ENCODE assay signal across 1 cellular context in the genomic region with DNA sequence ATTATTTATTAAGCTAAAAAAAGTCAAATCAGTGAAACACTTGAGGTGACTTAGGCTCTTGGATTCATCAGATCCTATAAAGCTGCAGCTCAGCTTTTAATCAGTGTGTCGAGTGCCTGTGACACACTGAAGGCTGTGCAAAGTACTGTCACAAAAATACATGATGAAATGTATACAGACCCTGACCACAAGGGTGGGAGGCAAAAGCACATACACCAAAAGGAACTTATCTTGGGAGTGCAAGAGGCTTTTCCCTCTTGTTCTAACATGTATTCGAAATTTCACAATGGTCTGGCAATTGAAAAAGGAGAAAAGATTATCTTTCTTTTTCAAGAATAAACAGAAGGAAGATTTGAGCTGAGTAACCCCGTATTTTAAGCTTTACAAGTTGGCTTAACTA.
TF ChIP-seq lines count a peak whose summit lies in the region.

No MANE protein-coding gene starts in this region.

TF ChIP-seq in K562, 482 proteins besides CTCF, POLR2A, EP300 and RAD21 (continued from another document and continues in another):
- TF ChIP-seq, protein P1, sequence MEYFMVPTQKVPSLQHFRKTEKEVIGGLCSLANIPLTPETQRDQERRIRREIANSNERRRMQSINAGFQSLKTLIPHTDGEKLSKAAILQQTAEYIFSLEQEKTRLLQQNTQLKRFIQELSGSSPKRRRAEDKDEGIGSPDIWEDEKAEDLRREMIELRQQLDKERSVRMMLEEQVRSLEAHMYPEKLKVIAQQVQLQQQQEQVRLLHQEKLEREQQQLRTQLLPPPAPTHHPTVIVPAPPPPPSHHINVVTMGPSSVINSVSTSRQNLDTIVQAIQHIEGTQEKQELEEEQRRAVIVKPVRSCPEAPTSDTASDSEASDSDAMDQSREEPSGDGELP (CRISPR knock-in tag; IDR thresholded peaks at IDR 0.05; ENCODE audit: borderline replicate concordance) = no peak
- TF ChIP-seq MEIS2 (IDR thresholded peaks at IDR 0.05; ENCODE audit: partially characterized antibody) (peak; percentile 57), GATA2 (CRISPR knock-in tag; IDR thresholded peaks at IDR 0.05) (peak; percentile 33; the same call in 1 of the 2 replicates), RCOR1 (IDR thresholded peaks at IDR 0.05; ENCODE audit: borderline replicate concordance in 1 of 2, low read depth in 2 of 2, low read length in 2 of 2) (peak in 1 of 2 experiments; percentile 59; a peak in 1 of 4 replicates), BMI1 (IDR thresholded peaks at IDR 0.05; ENCODE audit: low read length) (no peak), ZNF436 (CRISPR knock-in tag; IDR thresholded peaks at IDR 0.05) (no peak), JUND (IDR thresholded peaks at IDR 0.05; ENCODE audit: borderline replicate concordance, low read depth, low read length) (0 out of 2 replicates have a peak, but pooled peaks have one; percentile 29), JUND (tag; IDR thresholded peaks at IDR 0.05; ENCODE audit: borderline replicate concordance, low read depth, low read length) (no peak), JUNB (CRISPR knock-in tag; conservative IDR thresholded peaks at IDR 0.05) (no peak), BHLHE40 (IDR thresholded peaks at IDR 0.05; ENCODE audit: low read length) (no peak), FOSL1 (tag; conservative IDR thresholded peaks at IDR 0.05) (no peak), SMAD4 (CRISPR knock-in tag; conservative IDR thresholded peaks at IDR 0.05) (0 out of 2 replicates have a peak, but pooled peaks have one; percentile 19), ZMIZ1 (IDR thresholded peaks at IDR 0.05; ENCODE audit: low read depth in 2 of 2, low read length in 2 of 2) (no peak), ARID1B (IDR thresholded peaks at IDR 0.05) (peak; percentile 73; the same call in 1 of the 2 replicates), POLR2AphosphoS5 (IDR thresholded peaks at IDR 0.05; ENCODE audit: control insufficient read depth, insufficient read depth, low read depth, low read length) (no peak), ZBTB7A (IDR thresholded peaks at IDR 0.05; ENCODE audit: borderline replicate concordance, control insufficient read depth, low read depth, low read length) (no peak), TAL1 (IDR thresholded peaks at IDR 0.05) (peak; percentile 69), GTF2E2 (tag; IDR thresholded peaks at IDR 0.05) (no peak), FOXJ2 (tag; IDR thresholded peaks at IDR 0.05) (no peak), IRF1 (CRISPR knock-in tag; IDR thresholded peaks at IDR 0.05; ENCODE audit: borderline replicate concordance) (no peak), NRF1 (conservative IDR thresholded peaks at IDR 0.05 in 1 of 2, IDR thresholded peaks at IDR 0.05 in 1 of 2) (no peak), EHMT2 (IDR thresholded peaks at IDR 0.05) (no peak), BCOR (IDR thresholded peaks at IDR 0.05) (no peak), ZBTB26 (CRISPR knock-in tag; IDR thresholded peaks at IDR 0.05) (no peak), PHF21A (IDR thresholded peaks at IDR 0.05; ENCODE audit: borderline replicate concordance, low read depth) (no peak), HDAC2 (IDR thresholded peaks at IDR 0.05) (no peak; the same call in 1 of the 2 replicates), HCFC1 (IDR thresholded peaks at IDR 0.05; ENCODE audit: low read depth, low read length) (no peak), SMARCE1 (IDR thresholded peaks at IDR 0.05) (peak; percentile 56; the same call in 1 of the 2 replicates), ZKSCAN8 (CRISPR knock-in tag; IDR thresholded peaks at IDR 0.05) (peak; percentile 70; the same call in 1 of the 2 replicates), DPF2 (IDR thresholded peaks at IDR 0.05) (peak; percentile 51; the same call in 1 of the 2 replicates), ETV5 (CRISPR knock-in tag; IDR thresholded peaks at IDR 0.05; ENCODE audit: low read depth) (no peak), DIDO1 (tag; IDR thresholded peaks at IDR 0.05; ENCODE audit: low read depth) (no peak), HDAC1 (IDR thresholded peaks at IDR 0.05) (no peak), MED1 (CRISPR knock-in tag; IDR thresholded peaks at IDR 0.05; ENCODE audit: borderline replicate concordance) (no peak), CAMTA2 (CRISPR knock-in tag; conservative IDR thresholded peaks at IDR 0.05) (no peak), TRIM28 (IDR thresholded peaks at IDR 0.05) (no peak), TEAD4 (IDR thresholded peaks at IDR 0.05; ENCODE audit: low read length) (peak; percentile 74; the same call in 1 of the 2 replicates), TEAD4 (CRISPR knock-in tag; IDR thresholded peaks at IDR 0.05; ENCODE audit: borderline replicate concordance) (no peak), XRCC4 (IDR thresholded peaks at IDR 0.05; ENCODE audit: extremely low read depth, insufficient read depth, insufficient read length) (no peak), FOXA3 (CRISPR knock-in tag; conservative IDR thresholded peaks at IDR 0.05 in 1 of 2, IDR thresholded peaks at IDR 0.05 in 1 of 2) (peak; percentile 60 to 65; a peak in 2 of 4 replicates), MYBL2 (IDR thresholded peaks at IDR 0.05; ENCODE audit: low read depth) (no peak), MYBL2 (CRISPR knock-in tag; IDR thresholded peaks at IDR 0.05; ENCODE audit: borderline replicate concordance) (no peak), MCM3 (IDR thresholded peaks at IDR 0.05) (no peak), SNAPC5 (CRISPR knock-in tag; IDR thresholded peaks at IDR 0.05) (no peak), RFX7 (CRISPR knock-in tag; IDR thresholded peaks at IDR 0.05) (no peak), ZNF395 (CRISPR knock-in tag; IDR thresholded peaks at IDR 0.05) (no peak), KLF1 (tag; IDR thresholded peaks at IDR 0.05) (no peak), ETV1 (tag; conservative IDR thresholded peaks at IDR 0.05; ENCODE audit: low read depth) (no peak), SOX6 (IDR thresholded peaks at IDR 0.05) (peak; percentile 93), ZC3H4 (CRISPR knock-in tag; IDR thresholded peaks at IDR 0.05; ENCODE audit: borderline replicate concordance) (no peak), POLR2G (IDR thresholded peaks at IDR 0.05; ENCODE audit: low read depth, low read length) (no peak), MTA3 (IDR thresholded peaks at IDR 0.05; ENCODE audit: borderline replicate concordance) (no peak), NCOR1 (IDR thresholded peaks at IDR 0.05) (peak; percentile 21; the same call in 1 of the 2 replicates)
- TF ChIP-seq, protein P2, sequence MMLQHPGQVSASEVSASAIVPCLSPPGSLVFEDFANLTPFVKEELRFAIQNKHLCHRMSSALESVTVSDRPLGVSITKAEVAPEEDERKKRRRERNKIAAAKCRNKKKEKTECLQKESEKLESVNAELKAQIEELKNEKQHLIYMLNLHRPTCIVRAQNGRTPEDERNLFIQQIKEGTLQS (IDR thresholded peaks at IDR 0.05) = peak; percentile 54; the same call in 1 of the 2 replicates
- TF ChIP-seq, protein P2 (CRISPR knock-in tag; conservative IDR thresholded peaks at IDR 0.05) = no peak
- TF ChIP-seq, protein P3, sequence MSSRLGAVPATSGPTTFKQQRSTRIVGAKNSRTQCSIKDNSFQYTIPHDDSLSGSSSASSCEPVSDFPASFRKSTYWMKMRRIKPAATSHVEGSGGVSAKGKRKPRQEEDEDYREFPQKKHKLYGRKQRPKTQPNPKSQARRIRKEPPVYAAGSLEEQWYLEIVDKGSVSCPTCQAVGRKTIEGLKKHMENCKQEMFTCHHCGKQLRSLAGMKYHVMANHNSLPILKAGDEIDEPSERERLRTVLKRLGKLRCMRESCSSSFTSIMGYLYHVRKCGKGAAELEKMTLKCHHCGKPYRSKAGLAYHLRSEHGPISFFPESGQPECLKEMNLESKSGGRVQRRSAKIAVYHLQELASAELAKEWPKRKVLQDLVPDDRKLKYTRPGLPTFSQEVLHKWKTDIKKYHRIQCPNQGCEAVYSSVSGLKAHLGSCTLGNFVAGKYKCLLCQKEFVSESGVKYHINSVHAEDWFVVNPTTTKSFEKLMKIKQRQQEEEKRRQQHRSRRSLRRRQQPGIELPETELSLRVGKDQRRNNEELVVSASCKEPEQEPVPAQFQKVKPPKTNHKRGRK (tag; IDR thresholded peaks at IDR 0.05) = no peak
- TF ChIP-seq, protein P4, sequence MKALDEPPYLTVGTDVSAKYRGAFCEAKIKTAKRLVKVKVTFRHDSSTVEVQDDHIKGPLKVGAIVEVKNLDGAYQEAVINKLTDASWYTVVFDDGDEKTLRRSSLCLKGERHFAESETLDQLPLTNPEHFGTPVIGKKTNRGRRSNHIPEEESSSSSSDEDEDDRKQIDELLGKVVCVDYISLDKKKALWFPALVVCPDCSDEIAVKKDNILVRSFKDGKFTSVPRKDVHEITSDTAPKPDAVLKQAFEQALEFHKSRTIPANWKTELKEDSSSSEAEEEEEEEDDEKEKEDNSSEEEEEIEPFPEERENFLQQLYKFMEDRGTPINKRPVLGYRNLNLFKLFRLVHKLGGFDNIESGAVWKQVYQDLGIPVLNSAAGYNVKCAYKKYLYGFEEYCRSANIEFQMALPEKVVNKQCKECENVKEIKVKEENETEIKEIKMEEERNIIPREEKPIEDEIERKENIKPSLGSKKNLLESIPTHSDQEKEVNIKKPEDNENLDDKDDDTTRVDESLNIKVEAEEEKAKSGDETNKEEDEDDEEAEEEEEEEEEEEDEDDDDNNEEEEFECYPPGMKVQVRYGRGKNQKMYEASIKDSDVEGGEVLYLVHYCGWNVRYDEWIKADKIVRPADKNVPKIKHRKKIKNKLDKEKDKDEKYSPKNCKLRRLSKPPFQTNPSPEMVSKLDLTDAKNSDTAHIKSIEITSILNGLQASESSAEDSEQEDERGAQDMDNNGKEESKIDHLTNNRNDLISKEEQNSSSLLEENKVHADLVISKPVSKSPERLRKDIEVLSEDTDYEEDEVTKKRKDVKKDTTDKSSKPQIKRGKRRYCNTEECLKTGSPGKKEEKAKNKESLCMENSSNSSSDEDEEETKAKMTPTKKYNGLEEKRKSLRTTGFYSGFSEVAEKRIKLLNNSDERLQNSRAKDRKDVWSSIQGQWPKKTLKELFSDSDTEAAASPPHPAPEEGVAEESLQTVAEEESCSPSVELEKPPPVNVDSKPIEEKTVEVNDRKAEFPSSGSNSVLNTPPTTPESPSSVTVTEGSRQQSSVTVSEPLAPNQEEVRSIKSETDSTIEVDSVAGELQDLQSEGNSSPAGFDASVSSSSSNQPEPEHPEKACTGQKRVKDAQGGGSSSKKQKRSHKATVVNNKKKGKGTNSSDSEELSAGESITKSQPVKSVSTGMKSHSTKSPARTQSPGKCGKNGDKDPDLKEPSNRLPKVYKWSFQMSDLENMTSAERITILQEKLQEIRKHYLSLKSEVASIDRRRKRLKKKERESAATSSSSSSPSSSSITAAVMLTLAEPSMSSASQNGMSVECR (CRISPR knock-in tag; IDR thresholded peaks at IDR 0.05) = no peak
